8 cellular contexts compared by ENCODE assay signal in genomic region chr1:16709659-16710087, GRCh38. TPM values are rescaled to one million over a fixed set of nuclear protein-coding genes. Genes with fewer than 3 reads are reported as not detected.
DNase-seq lines count a peak whose midpoint lies in the region; ATAC-seq and TF ChIP-seq lines count a peak whose summit lies in the region.
"Not testable (repeated sequence)": the region's sequence is repeated elsewhere in the genome, so short reads cannot be mapped to it uniquely, and the experiment has no call there.

No MANE protein-coding gene starts in this region.

- TF ChIP-seq CTCF in HEK293 (tag by site-specific recombination; IDR thresholded peaks at IDR 0.05) (peak; percentile 89), fibroblast of villous mesenchyme (IDR thresholded peaks at IDR 0.05; ENCODE audit: insufficient read depth, low read depth, low read length) (peak; percentile 51), thyroid gland (IDR thresholded peaks at IDR 0.05) (peak in 3 of 6 experiments; percentile 22 to 71 (median 69))
- TF ChIP-seq CTCF in WTC11 (IDR thresholded peaks at IDR 0.05): not testable (repeated sequence)

- H3K27ac ChIP-seq in HEK293 (ENCODE audit: extremely low read depth, low read depth, low read length): not testable (repeated sequence)
- peak overlapping the region in 1 of 3 donors; percentile 30 for H3K27ac ChIP-seq in thyroid gland

- H3K27ac Mint-ChIP-seq in WTC11; activated naive CD8-positive, alpha-beta T cell treated with anti-CD3 and anti-CD28 coated beads, Interleukin-2, amount 10 ng/mL, durations not matched to agents 7 days and 5 days: not testable (repeated sequence)

- intact Hi-C loops in thyroid gland (cut with DNase I): not testable (repeated sequence)

- not testable (repeated sequence) for H3K4me1 ChIP-seq in HEK293 (ENCODE audit: control insufficient read depth, insufficient read depth, low read length); thyroid gland

- H3K9me3 Mint-ChIP-seq in WTC11; activated naive CD8-positive, alpha-beta T cell treated with anti-CD3 and anti-CD28 coated beads, Interleukin-2, amount 10 ng/mL, durations not matched to agents 7 days and 5 days: not testable (repeated sequence)

- not testable (repeated sequence) for H3K27me3 Mint-ChIP-seq in WTC11 (ENCODE audit: low read depth); activated naive CD8-positive, alpha-beta T cell treated with anti-CD3 and anti-CD28 coated beads, Interleukin-2, amount 10 ng/mL, durations not matched to agents 7 days and 5 days

- DNase-seq in DMS79 treated with DMSO at 0.1 percent for 48 hours (lab: John Stamatoyannopoulos, UW) (peak; percentile 79), NCI-H2171 (lab: John Stamatoyannopoulos, UW) (peak; percentile 27), middle frontal gyrus (ENCODE audit: extremely low spot score, low spot score) (peak; percentile 2), thyroid gland (peak; percentile 75 to 80)
- DNase-seq in WTC11 (ENCODE audit: low spot score); fibroblast of villous mesenchyme (ENCODE audit: low read depth): not testable (repeated sequence)
- peak; percentile 67 for DNase-seq in activated naive CD8-positive, alpha-beta T cell treated with anti-CD3 and anti-CD28 coated beads, Interleukin-2, amount 10 ng/mL, durations not matched to agents 7 days and 5 days

- H3K4me3 Mint-ChIP-seq in WTC11; activated naive CD8-positive, alpha-beta T cell treated with anti-CD3 and anti-CD28 coated beads, Interleukin-2, amount 10 ng/mL, durations not matched to agents 7 days and 5 days: not testable (repeated sequence)

- not testable (repeated sequence) for H3K4me3 ChIP-seq in HEK293 (ENCODE audit: low read depth, low read length); fibroblast of villous mesenchyme (ENCODE audit: low read depth, low read length); thyroid gland (replicated peaks in 1 of 3)

- WGBS in thyroid gland, 2 donors: 11 to 20% methylated on average over 2 to 3 of the region's 3 CpGs

- H3K36me3 Mint-ChIP-seq in WTC11; activated naive CD8-positive, alpha-beta T cell treated with anti-CD3 and anti-CD28 coated beads, Interleukin-2, amount 10 ng/mL, durations not matched to agents 7 days and 5 days: not testable (repeated sequence)

- CTCF ChIA-PET in HEK293 (lab: Yijun Ruan, JAX): interaction anchor here (0.6 to 2.5 kb wide), 16 partner anchors 9 to 321 kb away, joined by 3 to 15 read pairs (median 5); partner anchors contain the start of gene NBPF1
- CTCF ChIA-PET in WTC11 (lab: Charles Lee): interaction anchor here (0.6 to 3.8 kb wide), 9 partner anchors 8 to 89 kb away, joined by 3 to 71 read pairs (median 26); no protein-coding TSS in a partner anchor

- not testable (repeated sequence) for H3K36me3 ChIP-seq in HEK293 (ENCODE audit: control insufficient read depth in 2 of 2, insufficient read depth in 1 of 2, low read length in 2 of 2); thyroid gland

- H3K4me1 Mint-ChIP-seq in WTC11; activated naive CD8-positive, alpha-beta T cell treated with anti-CD3 and anti-CD28 coated beads, Interleukin-2, amount 10 ng/mL, durations not matched to agents 7 days and 5 days: not testable (repeated sequence)

- POLR2A ChIA-PET in HEK293 (lab: Yijun Ruan, JAX); WTC11 (lab: Charles Lee); activated naive CD8-positive, alpha-beta T cell treated with anti-CD3 and anti-CD28 coated beads, Interleukin-2, amount 10 ng/mL, durations not matched to agents 7 days and 5 days (lab: Charles Lee): not testable (repeated sequence)

- H3K27me3 ChIP-seq in thyroid gland: not testable (repeated sequence)

- peak; percentile 77 for ATAC-seq in WTC11
- peak; percentile 72 for ATAC-seq in activated naive CD8-positive, alpha-beta T cell treated with anti-CD3 and anti-CD28 coated beads, Interleukin-2, amount 10 ng/mL, durations not matched to agents 7 days and 5 days (ENCODE audit: low read depth)

- not testable (repeated sequence) for H3K9me3 ChIP-seq in HEK293 (ENCODE audit: control insufficient read depth, insufficient read depth, low read depth, low read length); thyroid gland

- TF ChIP-seq POLR2A in thyroid gland (IDR thresholded peaks at IDR 0.05): not testable (repeated sequence)

TF ChIP-seq in HEK293, 187 proteins besides CTCF, POLR2A, EP300 and RAD21 (continues in another document):
- peak; percentile 92 for TF ChIP-seq ZNF600 (tag by site-specific recombination; IDR thresholded peaks at IDR 0.05)
- TF ChIP-seq GLIS2 (tag by site-specific recombination; IDR thresholded peaks at IDR 0.05): peak; percentile 27; the same call in 1 of the 2 replicates
- peak; percentile 25; the same call in 1 of the 2 replicates for TF ChIP-seq GLIS1 (tag by site-specific recombination; IDR thresholded peaks at IDR 0.05)
- peak; percentile 91 for TF ChIP-seq ZBTB48 (tag by site-specific recombination; IDR thresholded peaks at IDR 0.05)
- TF ChIP-seq ZNF768 (tag by site-specific recombination; IDR thresholded peaks at IDR 0.05): peak; percentile 60; the same call in 1 of the 2 replicates
- TF ChIP-seq ZNF335 (tag by site-specific recombination; conservative IDR thresholded peaks at IDR 0.05): peak; percentile 31; the same call in 1 of the 2 replicates
- TF ChIP-seq ZNF654 (tag by site-specific recombination; IDR thresholded peaks at IDR 0.05; ENCODE audit: low read depth): peak; percentile 62
- TF ChIP-seq PATZ1 (tag by site-specific recombination; IDR thresholded peaks at IDR 0.05): peak; percentile 45; the same call in 1 of the 2 replicates

RNA-seq across cellular contexts. Expression of gene RNU1-4, which starts 30.6 kb away (rescaled TPM):
- total RNA-seq in WTC11 (2021) (1,028 to 1,267 TPM (median 1,197 TPM) in 3 replicates), fibroblast of villous mesenchyme (under 0.01 TPM in 1 of 2 replicates, not detected in the other), thyroid gland (under 1 TPM; under 0.01 TPM)
- 1,000 to 10,000 TPM; 3,257 to 3,430 TPM for total RNA-seq in activated naive CD8-positive, alpha-beta T cell treated with anti-CD3 and anti-CD28 coated beads, Interleukin-2, amount 10 ng/mL, durations not matched to agents 7 days and 5 days

RNA-seq across cellular contexts. Expression of gene RNU1-3, which starts 42.9 kb away (rescaled TPM):
- total RNA-seq in WTC11 (2021) (1,028 to 1,267 TPM (median 1,197 TPM) in 3 replicates), fibroblast of villous mesenchyme (under 0.01 TPM in 1 of 2 replicates, not detected in the other), thyroid gland (under 1 TPM; under 0.01 TPM)
- 1,000 to 10,000 TPM; 3,257 to 3,430 TPM for total RNA-seq in activated naive CD8-positive, alpha-beta T cell treated with anti-CD3 and anti-CD28 coated beads, Interleukin-2, amount 10 ng/mL, durations not matched to agents 7 days and 5 days

Comparison
In these comparisons a context has a peak if more than half of its experiments do, and no peak if none do; other contexts are left out.
1. RNA of gene RNU1-4, which starts 30.6 kb away (total RNA-seq): 3,257 to 3,430 TPM in activated naive CD8-positive, alpha-beta T cell treated with anti-CD3 and anti-CD28 coated beads, Interleukin-2, amount 10 ng/mL, durations not matched to agents 7 days and 5 days and 1,028 to 1,267 TPM in WTC11; under 0.01 TPM in fibroblast of villous mesenchyme and under 0.01 TPM in thyroid gland; every median in the first group is over 1,000 times any median in the second.
2. RNA of gene RNU1-3, which starts 42.9 kb away (total RNA-seq): 3,257 to 3,430 TPM in activated naive CD8-positive, alpha-beta T cell treated with anti-CD3 and anti-CD28 coated beads, Interleukin-2, amount 10 ng/mL, durations not matched to agents 7 days and 5 days and 1,028 to 1,267 TPM in WTC11; under 0.01 TPM in fibroblast of villous mesenchyme and under 0.01 TPM in thyroid gland; every median in the first group is over 1,000 times any median in the second.